Comparison of ENCODE assay signal across 19 cellular contexts in the genomic region with DNA sequence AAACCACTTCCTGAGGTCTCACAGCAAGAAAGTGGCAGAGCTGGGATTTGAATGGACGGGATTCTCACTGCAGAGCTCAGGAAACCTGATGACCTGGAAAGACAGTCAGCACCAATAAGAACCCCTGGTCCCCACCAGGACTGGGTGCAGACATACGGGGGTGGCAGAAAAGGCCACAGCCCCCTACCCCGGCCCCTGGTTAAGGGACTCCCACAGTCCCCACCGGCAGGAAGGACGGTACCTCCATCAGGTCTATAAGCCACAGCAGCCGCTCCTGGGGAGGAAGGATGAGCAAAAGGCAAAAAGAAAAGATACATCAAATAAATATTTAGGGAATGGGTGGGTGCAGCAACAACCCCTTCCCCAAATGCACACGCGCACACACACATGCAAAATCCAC.
"Had no signal": no experiment of that assay in that cellular context is flagged by ENCODE, and none has a peak within 500 bp of the region (broad histone marks: within the 10 kb centered on the region; RNA-seq: fewer than 3 reads in every experiment).

No MANE protein-coding gene starts in this region.

- H3K4me3 ChIP-seq: coronary artery, dorsolateral prefrontal cortex, esophagus muscularis mucosa, gastroesophageal sphincter, heart left ventricle, hepatocyte, left lung, lower lobe of right lung had no signal

- H3K4me1 ChIP-seq: foreskin keratinocyte, left lung had no signal

- H3K9me3 ChIP-seq: esophagus muscularis mucosa, gastroesophageal sphincter, heart left ventricle, left lung, lower lobe of right lung had no signal

- H3K36me3 Mint-ChIP-seq: immature natural killer cell had no signal

- H3K36me3 ChIP-seq: heart left ventricle, left lung, lower lobe of right lung had no signal

- H3K27me3 Mint-ChIP-seq: memory B cell had no signal

- DNase-seq: dermis blood vessel endothelial cell; dorsolateral prefrontal cortex; effector CD4-positive, alpha-beta T cell; effector memory CD4-positive, alpha-beta T cell; foreskin keratinocyte; heart left ventricle; hypothalamus; immature natural killer cell; left cardiac atrium; left ventricle myocardium superior; lower lobe of right lung; mesendoderm; midbrain had no signal

- H3K9me3 Mint-ChIP-seq: immature natural killer cell had no signal

- ATAC-seq: foreskin keratinocyte, gastroesophageal sphincter, heart left ventricle, left cardiac atrium, left lung, left ventricle myocardium superior, lower lobe of right lung had no signal

- H3K27ac Mint-ChIP-seq: memory B cell had no signal

- H3K4me3 Mint-ChIP-seq: immature natural killer cell, memory B cell had no signal

- H3K27ac ChIP-seq: coronary artery, dorsolateral prefrontal cortex, esophagus muscularis mucosa, foreskin keratinocyte, gastroesophageal sphincter, heart left ventricle, hepatocyte, left lung, lower lobe of right lung had no signal

- H3K27me3 ChIP-seq: dorsolateral prefrontal cortex, esophagus muscularis mucosa, foreskin keratinocyte, gastroesophageal sphincter, hepatocyte, left lung had no signal
